ENCODE assay signal across 11 cellular contexts in genomic region chr6:160233950-160234629, GRCh38. TPM values are rescaled to one million over a fixed set of nuclear protein-coding genes. Genes with fewer than 3 reads are reported as not detected.
"Had no signal": no experiment of that assay in that cellular context is flagged by ENCODE, and none has a peak within 500 bp of the region (broad histone marks: within the 10 kb centered on the region; RNA-seq: fewer than 3 reads in every experiment).

No MANE protein-coding gene starts in this region.

RNA-seq across cellular contexts. Expression of gene SLC22A2, which starts 24.5 kb away (rescaled TPM):
- total RNA-seq: activated CD4-positive, alpha-beta memory T cell treated with anti-CD3 and anti-CD28 coated beads, Interleukin-2, amount 10 ng/mL, durations not matched to agents 7 days and 5 days; activated CD4-positive, alpha-beta T cell treated with anti-CD3 and anti-CD28 coated beads for 36 hours; activated CD4-positive, alpha-beta T cell treated with anti-CD3 and anti-CD28 coated beads, Interleukin-2, amount 10 ng/mL, durations not matched to agents 7 days and 5 days; activated CD8-positive, alpha-beta memory T cell treated with anti-CD3 and anti-CD28 coated beads, Interleukin-2, amount 10 ng/mL, durations not matched to agents 7 days and 5 days; activated CD8-positive, alpha-beta T cell treated with anti-CD3 and anti-CD28 coated beads, Interleukin-2, amount 10 ng/mL, durations not matched to agents 7 days and 5 days; activated naive CD8-positive, alpha-beta T cell treated with anti-CD3 and anti-CD28 coated beads, Interleukin-2, amount 10 ng/mL, durations not matched to agents 7 days and 5 days; activated T-helper 2 cell treated with anti-CD3 and anti-CD28 coated beads, Interferon-gamma antibody, Interleukin-2, Interleukin-4, amounts not matched to agents 10 μg/mL and 5 μg/mL and 100 μg/mL, durations not matched to agents 14 hours and 24 hours and 36 hours; astrocyte; body of pancreas; breast epithelium; cardiac septum had no signal
